8 cellular contexts compared by ENCODE assay signal in the genomic region with DNA sequence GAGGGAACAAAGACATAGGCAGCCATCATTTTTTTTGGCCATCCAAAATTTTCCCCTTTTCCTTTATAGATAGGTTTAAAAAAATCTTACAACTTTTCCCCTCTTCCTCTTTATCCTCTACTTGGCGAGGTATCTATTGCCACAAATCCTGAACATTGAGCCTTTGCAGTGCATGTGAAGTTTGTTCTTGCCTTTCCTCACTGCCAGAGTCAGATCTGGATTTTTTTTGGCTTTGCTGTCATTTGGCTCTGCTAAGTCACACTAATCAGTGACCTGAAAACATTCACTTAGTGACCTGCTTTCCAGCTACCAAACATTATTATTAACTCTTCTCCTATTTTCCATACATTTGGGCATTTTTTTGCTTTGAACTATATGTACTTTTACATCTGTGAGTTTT.
"Had no signal": no experiment of that assay in that cellular context is flagged by ENCODE, and none has a peak within 500 bp of the region (broad histone marks: within the 10 kb centered on the region; RNA-seq: fewer than 3 reads in every experiment).

No MANE protein-coding gene starts in this region.

- ATAC-seq: HCT116, K562 had no signal

- H3K4me3 ChIP-seq: GM23248, HAP-1, K562 had no signal

- H3K9me3 ChIP-seq: HAP-1 had no signal

- DNase-seq: GM23248, GOT3, H7, HFFc6, IMR-90 had no signal

- H3K36me3 ChIP-seq: HAP-1 had no signal

- H3K4me1 ChIP-seq: HAP-1 had no signal

- H3K9ac ChIP-seq: GM23248 had no signal

- H2AFZ ChIP-seq: GM23248 had no signal

- H3K27ac ChIP-seq: GM23248 had no signal
